Comparison of ENCODE assay signal across 23 cellular contexts in the genomic region with DNA sequence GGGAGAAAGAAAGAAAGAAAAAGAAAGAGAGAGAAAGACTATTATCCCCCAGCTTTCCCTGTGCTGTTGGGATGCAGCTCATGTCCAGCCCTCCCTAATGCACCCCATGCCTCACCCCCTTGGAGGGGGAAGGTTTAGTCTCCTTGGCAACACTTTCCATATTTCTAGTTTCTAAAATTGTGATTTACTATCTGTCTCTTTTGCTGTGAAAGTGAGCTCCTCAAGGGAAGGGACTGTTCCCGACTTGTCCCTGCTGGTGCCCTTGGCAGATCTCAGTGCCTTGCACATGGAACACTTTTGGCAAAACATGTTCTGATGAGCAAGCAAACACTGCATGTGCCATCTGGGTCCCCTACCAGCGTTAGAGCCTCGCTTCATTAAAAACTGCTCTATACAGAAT. TPM values are rescaled to one million over a fixed set of nuclear protein-coding genes. Genes with fewer than 3 reads are reported as not detected.
DNase-seq lines count a peak whose midpoint lies in the region; ATAC-seq, FAIRE-seq and TF ChIP-seq lines count a peak whose summit lies in the region.
"Had no signal": no experiment of that assay in that cellular context is flagged by ENCODE, and none has a peak within 500 bp of the region (broad histone marks: within the 10 kb centered on the region; RNA-seq: fewer than 3 reads in every experiment).

No MANE protein-coding gene starts in this region.

- H3K9me3 ChIP-seq in breast epithelium (no peaks in the 10 kb centered on the region), mammary epithelial cell (replicated peaks; ENCODE audit: insufficient read depth, low read length) (no peaks in the 10 kb centered on the region), esophagus squamous epithelium (no peaks in the 10 kb centered on the region), aorta (ENCODE audit: control insufficient read depth, low read length) (no peaks in the 10 kb centered on the region), trophoblast cell (ENCODE audit: insufficient read depth, low read depth, low read length) (peaks cover 2% of the 10 kb centered on the region), kidney (ENCODE audit: control insufficient read depth in 1 of 2, low read length in 2 of 2) (no peaks in the 10 kb centered on the region)
- H3K9me3 ChIP-seq: body of pancreas, thyroid gland had no signal

- no peak overlapping the region for H2AK5ac ChIP-seq in trophoblast cell (ENCODE audit: low read length)

- BruUV-seq in mammary epithelial cell (replicated peaks; lab: Mats Ljungman, UMichigan) = no TSS peak

- no peak overlapping the region for H3K23ac ChIP-seq in trophoblast cell (ENCODE audit: low read length)

- H3K4me2 ChIP-seq in mammary epithelial cell (ENCODE audit: insufficient read depth, low read depth, low read length) (no peak overlapping the region), trophoblast cell (ENCODE audit: low read length) (no peak overlapping the region)

- H2BK12ac ChIP-seq in trophoblast cell (ENCODE audit: low read length) = no peak overlapping the region

- H3K14ac ChIP-seq in trophoblast cell (ENCODE audit: low read length) = no peak overlapping the region

- peak overlapping the region; percentile 19 for H3K27ac Mint-ChIP-seq in nephron progenitor cell
- H3K27ac Mint-ChIP-seq: activated CD4-positive, alpha-beta T cell treated with anti-CD3 and anti-CD28 coated beads for 36 hours; activated naive CD8-positive, alpha-beta T cell treated with anti-CD3 and anti-CD28 coated beads for 36 hours; dendritic cell treated with granulocyte-macrophage colony-stimulating factor and Interleukin-4, amounts not matched to agents 40 ng/mL and 50 ng/mL, for 4 days; natural killer cell; stimulated activated naive B cell treated with anti-CD40 and anti-IgM and Interleukin-4, amounts not matched to agents 10 μg/mL and 1 μg/mL and 100 μg/mL, for 72 hours had no signal

- no peak for TF ChIP-seq CTCF in breast epithelium (IDR thresholded peaks at IDR 0.05)
- no peak for TF ChIP-seq CTCF in mammary epithelial cell (conservative IDR thresholded peaks at IDR 0.05 in 1 of 2, IDR thresholded peaks at IDR 0.05 in 1 of 2; ENCODE audit: extremely low read depth in 1 of 2, insufficient read depth in 1 of 2, low read depth in 1 of 2, low read length in 2 of 2)
- no peak for TF ChIP-seq CTCF in esophagus squamous epithelium (IDR thresholded peaks at IDR 0.05)
- TF ChIP-seq CTCF in nephron progenitor cell (IDR thresholded peaks at IDR 0.05) = no peak
- TF ChIP-seq CTCF in kidney (IDR thresholded peaks at IDR 0.05; ENCODE audit: borderline replicate concordance, extremely low read depth, insufficient read depth) = no peak

- H3K9me3 Mint-ChIP-seq in nephron progenitor cell = peaks cover 19% of the 10 kb centered on the region
- H3K9me3 Mint-ChIP-seq: activated naive CD8-positive, alpha-beta T cell treated with anti-CD3 and anti-CD28 coated beads for 36 hours; natural killer cell had no signal

- H3K4me3 ChIP-seq in breast epithelium = no peak overlapping the region
- H3K4me3 ChIP-seq in mammary epithelial cell (replicated peaks in 1 of 3; ENCODE audit: insufficient read depth in 1 of 3, low read depth in 2 of 3, low read length in 3 of 3) = no peak overlapping the region
- no peak overlapping the region for H3K4me3 ChIP-seq in esophagus squamous epithelium
- H3K4me3 ChIP-seq in aorta (ENCODE audit: low read length in 2 of 2) = no peak overlapping the region
- no peak overlapping the region for H3K4me3 ChIP-seq in trophoblast cell (ENCODE audit: low read depth, low read length)
- no peak overlapping the region for H3K4me3 ChIP-seq in kidney (ENCODE audit: low read length in 2 of 2)
- H3K4me3 ChIP-seq: body of pancreas, thyroid gland had no signal

- in situ Hi-C loops in mammary epithelial cell (cut with MboI; ENCODE audit: low sequenced_read_pairs in 2 of 2) = loop anchor here in 1 of 2 donors (25.0 kb wide), 1 partner anchor 752 kb away; no protein-coding TSS in a partner anchor

- H3K4me3 Mint-ChIP-seq in nephron progenitor cell = no peak overlapping the region
- H3K4me3 Mint-ChIP-seq: activated CD4-positive, alpha-beta T cell treated with anti-CD3 and anti-CD28 coated beads for 36 hours; activated naive CD8-positive, alpha-beta T cell treated with anti-CD3 and anti-CD28 coated beads for 36 hours; dendritic cell treated with granulocyte-macrophage colony-stimulating factor and Interleukin-4, amounts not matched to agents 40 ng/mL and 50 ng/mL, for 4 days; natural killer cell; stimulated activated naive B cell treated with anti-CD40 and anti-IgM and Interleukin-4, amounts not matched to agents 10 μg/mL and 1 μg/mL and 100 μg/mL, for 72 hours had no signal

- peaks cover 34% of the 10 kb centered on the region for H3K4me1 Mint-ChIP-seq in nephron progenitor cell
- H3K4me1 Mint-ChIP-seq: activated CD4-positive, alpha-beta T cell treated with anti-CD3 and anti-CD28 coated beads for 36 hours; activated naive CD8-positive, alpha-beta T cell treated with anti-CD3 and anti-CD28 coated beads for 36 hours had no signal

- no peaks in the 10 kb centered on the region for H4K20me1 ChIP-seq in mammary epithelial cell (ENCODE audit: insufficient read depth, low read length)

- H3K4ac ChIP-seq in trophoblast cell (ENCODE audit: low read depth, low read length) = no peak overlapping the region

- no peaks in the 10 kb centered on the region for H3K36me3 Mint-ChIP-seq in nephron progenitor cell (ENCODE audit: low read depth)
- H3K36me3 Mint-ChIP-seq: activated naive CD8-positive, alpha-beta T cell treated with anti-CD3 and anti-CD28 coated beads for 36 hours; natural killer cell had no signal

- dilution Hi-C loops in mammary epithelial cell (cut with HindIII; ENCODE audit: low sequenced_read_pairs) = loop anchor here (10.0 kb wide), 1 partner anchor 519 kb away; no protein-coding TSS in a partner anchor

- H3K27me3 Mint-ChIP-seq in nephron progenitor cell (ENCODE audit: low read depth, poor library complexity) = peaks cover 2% of the 10 kb centered on the region

- H3K36me3 ChIP-seq in breast epithelium (no peaks in the 10 kb centered on the region), mammary epithelial cell (ENCODE audit: insufficient read depth, low read length) (no peaks in the 10 kb centered on the region), esophagus squamous epithelium (no peaks in the 10 kb centered on the region), aorta (ENCODE audit: control insufficient read depth in 1 of 2, insufficient read depth in 2 of 2, low read length in 1 of 2) (no peaks in the 10 kb centered on the region), trophoblast cell (ENCODE audit: control insufficient read depth in 1 of 2, insufficient read depth in 2 of 2, low read length in 2 of 2) (no peaks in the 10 kb centered on the region), kidney (ENCODE audit: control insufficient read depth in 1 of 2, insufficient read depth in 2 of 2, low read length in 2 of 2) (no peaks in the 10 kb centered on the region)
- H3K36me3 ChIP-seq: thyroid gland had no signal

- H2BK5ac ChIP-seq in trophoblast cell (ENCODE audit: low read depth, low read length, poor library complexity) = no peak overlapping the region

- peak; percentile 62 for ATAC-seq in aorta (ENCODE audit: low FRiP score)
- ATAC-seq: activated CD4-positive, alpha-beta T cell treated with anti-CD3 and anti-CD28 coated beads for 36 hours; body of pancreas; natural killer cell; stimulated activated naive B cell treated with anti-CD40 and anti-IgM and Interleukin-4, amounts not matched to agents 10 μg/mL and 1 μg/mL and 100 μg/mL, for 72 hours had no signal

- no peaks in the 10 kb centered on the region for H3K27me3 ChIP-seq in breast epithelium
- no peaks in the 10 kb centered on the region for H3K27me3 ChIP-seq in mammary epithelial cell (ENCODE audit: insufficient read depth, low read length)
- H3K27me3 ChIP-seq in esophagus squamous epithelium = no peaks in the 10 kb centered on the region
- H3K27me3 ChIP-seq in aorta (ENCODE audit: control insufficient read depth in 1 of 2, insufficient read depth in 2 of 2, low read length in 1 of 2) = no peaks in the 10 kb centered on the region
- no peaks in the 10 kb centered on the region for H3K27me3 ChIP-seq in trophoblast cell (ENCODE audit: insufficient read depth, low read length)
- H3K27me3 ChIP-seq: body of pancreas, thyroid gland had no signal

- no peak overlapping the region for H2BK120ac ChIP-seq in trophoblast cell (ENCODE audit: insufficient read depth, low read length, poor library complexity)

- no peak overlapping the region for H2AFZ ChIP-seq in mammary epithelial cell (ENCODE audit: low read depth, low read length)
- no peak overlapping the region for H2AFZ ChIP-seq in trophoblast cell (ENCODE audit: insufficient read depth, low read length, poor library complexity)

- H3K9ac ChIP-seq in mammary epithelial cell (ENCODE audit: insufficient read depth, low read length) (no peak overlapping the region), trophoblast cell (ENCODE audit: low read length) (no peak overlapping the region), kidney (ENCODE audit: low read length in 2 of 2) (no peak overlapping the region)

- WGBS in mammary epithelial cell (ENCODE audit: low coverage, missing lambda C conversion rate) = 32% methylated on average over 3 of the region's 3 CpGs
- 15 to 18% methylated on average over 3 of the region's 3 CpGs for WGBS in esophagus squamous epithelium, 2 donors
- WGBS in aorta, 2 donors = 10 to 18% methylated on average over 3 of the region's 3 CpGs
- no CpG with 5 or more reads among the region's 3 CpGs for WGBS in trophoblast cell (ENCODE audit: extremely low coverage, insufficient coverage, insufficient read length)

- H4K12ac ChIP-seq in trophoblast cell (ENCODE audit: low read depth, low read length) = no peak overlapping the region

- H3K18ac ChIP-seq in trophoblast cell (ENCODE audit: low read length) = no peak overlapping the region

- H3K79me1 ChIP-seq in trophoblast cell (ENCODE audit: low read length) = no peaks in the 10 kb centered on the region

- peak overlapping the region; percentile 59 to 67 for H3K27ac ChIP-seq in breast epithelium
- H3K27ac ChIP-seq in mammary epithelial cell (ENCODE audit: insufficient read depth, low read depth, low read length) = no peak overlapping the region
- H3K27ac ChIP-seq in esophagus squamous epithelium = peak overlapping the region in 3 of 4 donors; percentile 57 to 73 (median 67)
- no peak overlapping the region for H3K27ac ChIP-seq in aorta (ENCODE audit: low read depth in 1 of 2, low read length in 2 of 2)
- H3K27ac ChIP-seq in trophoblast cell (ENCODE audit: low read depth, low read length) = no peak overlapping the region
- H3K27ac ChIP-seq in kidney (ENCODE audit: low read depth in 2 of 2, low read length in 2 of 2) = no peak overlapping the region
- H3K27ac ChIP-seq: body of pancreas, thyroid gland had no signal

- intact Hi-C loops in breast epithelium (cut with DNase I; ENCODE audit: low total_unique reads) = loop anchor here (5.0 kb wide), 1 partner anchor 597 kb away; no protein-coding TSS in a partner anchor
- intact Hi-C loops in mammary epithelial cell (cut with micrococcal nuclease) = loop anchor here (10.0 kb wide), 2 partner anchors 59 to 159 kb away; a partner anchor contains a TSS
- intact Hi-C loops in esophagus squamous epithelium (cut with DNase I) = no loop called here
- intact Hi-C loops in aorta (cut with DNase I) = loop anchor here in 1 of 2 donors (10.0 kb wide), 2 partner anchors 409 to 509 kb away; no protein-coding TSS in a partner anchor
- intact Hi-C loops in kidney (cut with DNase I) = loop anchor here (10.0 kb wide), 1 partner anchor 509 kb away; no protein-coding TSS in a partner anchor

- CTCF ChIA-PET in mammary epithelial cell (lab: Charles Lee; ENCODE audit: low non-redundant PET) = no interaction called here

- H4K91ac ChIP-seq in trophoblast cell (ENCODE audit: low read depth, low read length) = no peak overlapping the region

- TF ChIP-seq POLR2A in breast epithelium (IDR thresholded peaks at IDR 0.05) (no peak), esophagus squamous epithelium (IDR thresholded peaks at IDR 0.05) (no peak)

- no peak for FAIRE-seq in kidney (lab: Jason Lieb, UNC)
- FAIRE-seq: keratinocyte had no signal

- H4K8ac ChIP-seq in trophoblast cell (ENCODE audit: low read depth, low read length) = no peak overlapping the region

- H3K79me2 ChIP-seq in mammary epithelial cell (ENCODE audit: insufficient read depth, low read length) (no peaks in the 10 kb centered on the region), trophoblast cell (ENCODE audit: control insufficient read depth, insufficient read depth, low read length, poor library complexity) (no peaks in the 10 kb centered on the region)

- DNase-seq in breast epithelium (ENCODE audit: low spot score in 2 of 2) (no peak), mammary epithelial cell (no peak), esophagus squamous epithelium (lab: John Stamatoyannopoulos, UW) (no peak), nephron progenitor cell (no peak), aorta (no peak), trophoblast cell (no peak), kidney (no peak), NCI-H2107 (lab: John Stamatoyannopoulos, UW) (no peak)
- DNase-seq: activated CD4-positive, alpha-beta T cell treated with anti-CD3 and anti-CD28 coated beads for 36 hours; activated naive CD8-positive, alpha-beta T cell treated with anti-CD3 and anti-CD28 coated beads for 36 hours; body of pancreas; Calu3; EL; natural killer cell; NCI-H1092; SHP77; stimulated activated CD4-positive, alpha-beta T cell treated with anti-CD3 and anti-CD28 coated beads, Interleukin-1b, Interleukin-23, amount 100 ng/mL, for 48 hours; stimulated activated naive B cell treated with anti-CD40 and anti-IgM and Interleukin-4, amounts not matched to agents 10 μg/mL and 1 μg/mL and 100 μg/mL, for 72 hours; thyroid gland had no signal

- H3K4me1 ChIP-seq in breast epithelium = peaks cover 0 to 6% of the 10 kb centered on the region in 2 donors
- H3K4me1 ChIP-seq in mammary epithelial cell (ENCODE audit: insufficient read depth, low read length) = peaks cover 4% of the 10 kb centered on the region
- H3K4me1 ChIP-seq in esophagus squamous epithelium = peaks cover 0 to 48% (median 24%) of the 10 kb centered on the region in 3 donors
- H3K4me1 ChIP-seq in aorta (ENCODE audit: control insufficient read depth in 1 of 2, insufficient read depth in 2 of 2, low read length in 2 of 2) = peaks cover 0 to 4% of the 10 kb centered on the region in 2 donors
- H3K4me1 ChIP-seq in trophoblast cell (ENCODE audit: control insufficient read depth in 1 of 2, insufficient read depth in 2 of 2, low read length in 2 of 2) = no peaks in the 10 kb centered on the region
- H3K4me1 ChIP-seq in kidney (ENCODE audit: control insufficient read depth in 1 of 2, insufficient read depth in 1 of 2, low read depth in 1 of 2, low read length in 2 of 2) = peaks cover 0 to 5% of the 10 kb centered on the region in 2 donors
- H3K4me1 ChIP-seq: thyroid gland had no signal

RNA-seq across cellular contexts. Expression of a gene that starts 11.7 kb away (rescaled TPM):
- total RNA-seq in breast epithelium (10 to 100 TPM; 23.2 to 46.7 (median 24.6) TPM), mammary epithelial cell (10 to 100 TPM; 31.0 to 51.3 TPM), esophagus squamous epithelium (10 to 100 TPM; 27.1 to 34.7 (median 31.0) TPM), aorta (10 to 100 TPM; 36.0 to 49.7 TPM), kidney (39.4 TPM)
- polyA plus RNA-seq in mammary epithelial cell (15.1 TPM), aorta (10 to 100 TPM; 16.6 to 18.3 TPM), kidney (ENCODE audit: insufficient read depth, low read depth, low replicate concordance) (15.0 TPM)
- polyA minus RNA-seq in mammary epithelial cell = 47.0 TPM
- polyA plus RNA-seq in trophoblast cell (2013) = 15.8 and 16.5 TPM in 2 replicates

RNA-seq across cellular contexts. Expression of a gene that starts 59.6 kb away (rescaled TPM):
- total RNA-seq in breast epithelium (100 to 1,000 TPM in 1 of 3 donors, 10 to 100 TPM in 2; 34.1 to 275 (median 38.8) TPM), mammary epithelial cell (10 to 100 TPM in 1 of 2 donors, 1 to 10 TPM in 1; 9.7 to 24.8 TPM), esophagus squamous epithelium (10 to 100 TPM; 16.5 to 76.5 (median 41.4) TPM), aorta (10 to 100 TPM in 1 of 2 donors, 1 to 10 TPM in 1; 7.6 to 10.9 TPM), kidney (22.9 TPM)
- polyA plus RNA-seq in mammary epithelial cell (3.0 TPM), aorta (10 to 100 TPM; 10.0 to 45.5 TPM), kidney (ENCODE audit: insufficient read depth, low read depth, low replicate concordance) (2.8 TPM)
- 2.1 TPM for polyA minus RNA-seq in mammary epithelial cell
- polyA plus RNA-seq in trophoblast cell (2013) = 0.81 and 1.4 TPM in 2 replicates
- total RNA-seq: A172; activated CD4-positive, alpha-beta T cell treated with anti-CD3 and anti-CD28 coated beads for 36 hours; activated naive CD8-positive, alpha-beta T cell treated with anti-CD3 and anti-CD28 coated beads for 36 hours; Calu3; OCI-LY7 had no signal

Comparison
In these comparisons a context has a peak if more than half of its experiments do, and no peak if none do; other contexts are left out.
1. H3K27ac ChIP-seq: peak in breast epithelium (2 of 2) and esophagus squamous epithelium (3 of 4); none in mammary epithelial cell (single experiment), aorta (0 of 2), trophoblast cell (single experiment) and kidney (0 of 2).